In genomic region chr1:60940685-60941084, GRCh38 we compare ENCODE assay signal across 6 cellular contexts.
A peak's percentile ranks its signal among the peaks of the same experiment; 100 is the strongest.
DNase-seq lines count a peak whose midpoint lies in the region; ATAC-seq, FAIRE-seq and TF ChIP-seq lines count a peak whose summit lies in the region.
"Not testable (repeated sequence)": the region's sequence is repeated elsewhere in the genome, so short reads cannot be mapped to it uniquely, and the experiment has no call there.

No MANE protein-coding gene starts in this region.

- DNase-seq in DMS53 (lab: John Stamatoyannopoulos, UW) (peak; percentile 68), NCI-H510A treated with DMSO at 0.1 percent for 48 hours (lab: John Stamatoyannopoulos, UW) (peak; percentile 27)
- DNase-seq in GM23338 (ENCODE audit: low spot score); K562 (ENCODE audit: extremely low read depth in 1 of 4, low spot score in 3 of 4); mesendoderm; type B pancreatic cell (ENCODE audit: extremely low spot score, unreplicated experiment): not testable (repeated sequence)

- not testable (repeated sequence) for H3K9me1 ChIP-seq in K562 (ENCODE audit: control insufficient read depth, insufficient read depth, low read length)

- H4K5ac ChIP-seq in mesendoderm (ENCODE audit: low read length) = not testable (repeated sequence)

- H3F3A ChIP-seq in GM23338 (replicated peaks; ENCODE audit: low read depth) = not testable (repeated sequence)

- not testable (repeated sequence) for BruUV-seq in K562 (replicated peaks; lab: Mats Ljungman, UMichigan)

- H2AFZ ChIP-seq in GM23338; K562 (ENCODE audit: low read depth, low read length): not testable (repeated sequence)

- in situ Hi-C loops in K562 (cut with MboI) = not testable (repeated sequence)

- not testable (repeated sequence) for H3K27me3 ChIP-seq in GM23338 (ENCODE audit: insufficient read depth); K562 (ENCODE audit: control insufficient read depth in 2 of 2, insufficient read depth in 2 of 2, low read length in 2 of 2); mesendoderm (ENCODE audit: insufficient read depth, low read length, poor library complexity)

- H3K4me1 Mint-ChIP-seq in GM23338 (peaks cover 65% of the 10 kb centered on the region), type B pancreatic cell (ENCODE audit: unreplicated experiment) (peaks cover 33% of the 10 kb centered on the region)

- H3K4me3 ChIP-seq in GM23338; K562; mesendoderm (ENCODE audit: low read length): not testable (repeated sequence)

- H2BK120ac ChIP-seq in mesendoderm (ENCODE audit: low read depth, low read length) = not testable (repeated sequence)

- H3K4me2 ChIP-seq in GM23338 = peak overlapping the region; percentile 19; the same call in 1 of the 2 replicates
- H3K4me2 ChIP-seq in K562 (ENCODE audit: insufficient read depth, low read length); mesendoderm (ENCODE audit: low read length): not testable (repeated sequence)

- POLR2A ChIA-PET in K562 (lab: Yijun Ruan, JAX) = not testable (repeated sequence)

- TF ChIP-seq RAD21 in K562 (CRISPR knock-in tag; conservative IDR thresholded peaks at IDR 0.05 in 1 of 2, IDR thresholded peaks at IDR 0.05 in 1 of 2) = not testable (repeated sequence)

- not testable (repeated sequence) for H2BK5ac ChIP-seq in mesendoderm (ENCODE audit: low read length)

- not testable (repeated sequence) for H4K20me1 ChIP-seq in GM23338 (replicated peaks; ENCODE audit: insufficient read depth); K562 (replicated peaks; ENCODE audit: control insufficient read depth, insufficient read depth, low read length)

- H4K8ac ChIP-seq in mesendoderm (ENCODE audit: low read depth, low read length) = not testable (repeated sequence)

- H3K4me1 ChIP-seq in GM23338 (ENCODE audit: insufficient read depth) = peaks cover 51% of the 10 kb centered on the region
- H3K4me1 ChIP-seq in K562 (replicated peaks in 1 of 2; ENCODE audit: control insufficient read depth in 2 of 2, insufficient read depth in 2 of 2, low read length in 2 of 2); mesendoderm (ENCODE audit: control insufficient read depth, low read depth, low read length): not testable (repeated sequence)

- CTCF ChIA-PET in K562 (lab: Yijun Ruan, JAX; ENCODE audit: low intra/inter-chr PET ratio) = not testable (repeated sequence)

- TF ChIP-seq EP300 in K562 (IDR thresholded peaks at IDR 0.05; ENCODE audit: low read length) = not testable (repeated sequence)

- H3K27me3 Mint-ChIP-seq in GM23338 (ENCODE audit: insufficient read depth, low read depth, poor library complexity); type B pancreatic cell: not testable (repeated sequence)

- not testable (repeated sequence) for H3K27ac ChIP-seq in GM23338 (ENCODE audit: low read depth); K562 (ENCODE audit: extremely low read depth, low read depth, low read length); mesendoderm (ENCODE audit: low read depth, low read length)

- ATAC-seq in GM23338, K562: not testable (repeated sequence)

- not testable (repeated sequence) for H3K36me3 ChIP-seq in GM23338 (ENCODE audit: insufficient read depth); K562 (ENCODE audit: control insufficient read depth, insufficient read depth, low read length); mesendoderm (ENCODE audit: control insufficient read depth, insufficient read depth, low read length)

- intact Hi-C loops in K562 (cut with micrococcal nuclease) = not testable (repeated sequence)

- TF ChIP-seq CTCF in GM23338 (conservative IDR thresholded peaks at IDR 0.05; ENCODE audit: low read depth in 2 of 2); K562 (IDR thresholded peaks at IDR 0.05 in 2 of 3, conservative IDR thresholded peaks at IDR 0.05 in 1 of 3; ENCODE audit: insufficient read depth in 2 of 3, low read depth in 1 of 3, low read length in 3 of 3); type B pancreatic cell (conservative IDR thresholded peaks at IDR 0.05): not testable (repeated sequence)

- not testable (repeated sequence) for H2AK5ac ChIP-seq in mesendoderm (ENCODE audit: low read length)

- not testable (repeated sequence) for H3K36me3 Mint-ChIP-seq in GM23338 (ENCODE audit: low read depth); type B pancreatic cell

- not testable (repeated sequence) for TF ChIP-seq POLR2A in K562 (conservative IDR thresholded peaks at IDR 0.05)

- H3K79me2 ChIP-seq in GM23338 (replicated peaks; ENCODE audit: insufficient read depth); K562 (ENCODE audit: control insufficient read depth, insufficient read depth, low read length); mesendoderm (ENCODE audit: control insufficient read depth, insufficient read depth, low read length): not testable (repeated sequence)

- FAIRE-seq in K562 (lab: Jason Lieb, UNC) = not testable (repeated sequence)

- H3K18ac ChIP-seq in mesendoderm (ENCODE audit: low read length) = peak overlapping the region; percentile 51

- H2BK15ac ChIP-seq in mesendoderm (replicated peaks; ENCODE audit: low read depth) = not testable (repeated sequence)

- not testable (repeated sequence) for H3K56ac ChIP-seq in mesendoderm (ENCODE audit: low read length)

- WGBS in K562 (ENCODE audit: insufficient coverage, low coverage, missing lambda C conversion rate) = 15% methylated on average over 2 of the region's 2 CpGs
- no CpG with 5 or more reads among the region's 2 CpGs for WGBS in mesendoderm (ENCODE audit: extremely low coverage, insufficient coverage, low lambda C conversion rate)

- not testable (repeated sequence) for H3K4ac ChIP-seq in mesendoderm (ENCODE audit: low read depth, low read length)

- not testable (repeated sequence) for H3K9me3 Mint-ChIP-seq in GM23338, type B pancreatic cell

- H3K27ac Mint-ChIP-seq in GM23338 = 0 out of 2 replicates have a peak overlapping the region, but pooled peaks have one; percentile 49
- H3K27ac Mint-ChIP-seq in type B pancreatic cell = peak overlapping the region; percentile 62

- not testable (repeated sequence) for H3K23ac ChIP-seq in mesendoderm (ENCODE audit: low read length)

- not testable (repeated sequence) for H3K9me3 ChIP-seq in K562 (replicated peaks; ENCODE audit: control insufficient read depth, insufficient read depth, low read depth, low read length)

- not testable (repeated sequence) for H3K9ac ChIP-seq in K562 (ENCODE audit: insufficient read depth in 1 of 2, low read depth in 2 of 2, low read length in 2 of 2); mesendoderm (ENCODE audit: low read length)

- not testable (repeated sequence) for H3K4me3 Mint-ChIP-seq in GM23338, type B pancreatic cell

- not testable (repeated sequence) for H3K9me2 ChIP-seq in GM23338 (ENCODE audit: insufficient read depth)

- not testable (repeated sequence) for H3K79me1 ChIP-seq in mesendoderm (ENCODE audit: low read length)

TF ChIP-seq in K562, 482 proteins besides CTCF, POLR2A, EP300 and RAD21:
- TF ChIP-seq KDM1A (IDR thresholded peaks at IDR 0.05) (peak; percentile 39 to 51; a peak in 2 of 4 replicates), MEIS2 (IDR thresholded peaks at IDR 0.05; ENCODE audit: partially characterized antibody) (peak; percentile 44), FOXA3 (CRISPR knock-in tag; conservative IDR thresholded peaks at IDR 0.05 in 1 of 2, IDR thresholded peaks at IDR 0.05 in 1 of 2) (peak; percentile 68 to 73; a peak in 3 of 4 replicates)
